15 cellular contexts compared by ENCODE assay signal in the genomic region with DNA sequence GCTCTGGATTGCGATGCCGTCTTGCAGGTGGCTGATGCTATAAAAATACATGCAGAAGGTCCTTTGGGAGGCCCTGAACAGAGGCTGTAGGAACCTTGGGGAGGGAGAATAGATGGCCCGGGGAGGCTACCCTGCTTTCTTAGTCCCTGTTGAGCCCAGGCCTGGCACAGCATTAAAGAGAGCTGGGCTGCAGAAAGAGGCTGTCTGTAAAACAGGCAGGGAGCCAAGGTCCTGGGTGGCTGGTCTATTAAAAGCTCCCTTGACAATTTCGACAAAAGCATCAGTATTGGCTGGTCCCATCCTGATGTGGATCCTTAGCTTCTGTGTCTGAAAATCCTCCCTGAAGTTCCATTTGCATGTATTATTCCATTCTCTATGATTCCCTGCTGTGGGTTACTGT.
"Had no signal": no experiment of that assay in that cellular context is flagged by ENCODE, and none has a peak within 500 bp of the region (broad histone marks: within the 10 kb centered on the region; RNA-seq: fewer than 3 reads in every experiment).

No MANE protein-coding gene starts in this region.

- H3K36me3 ChIP-seq: stomach, thoracic aorta, vagina, WERI-Rb-1 had no signal

- H3K27me3 ChIP-seq: stomach, vagina had no signal

- DNase-seq: activated CD4-positive, alpha-beta T cell treated with anti-CD3 and anti-CD28 coated beads for 4 hours; activated CD8-positive, alpha-beta memory T cell treated with anti-CD3 and anti-CD28 coated beads, Interleukin-2, amount 50 U/mL, for 4 hours; activated CD8-positive, alpha-beta T cell treated with anti-CD3 and anti-CD28 coated beads for 36 hours; activated naive CD4-positive, alpha-beta T cell treated with anti-CD3 and anti-CD28 coated beads for 36 hours; activated T-cell treated with anti-CD3 and anti-CD28 coated beads, Interleukin-2, amount 50 U/mL, for 72 hours; dermis blood vessel endothelial cell; erythroblast; left colon; mammary epithelial cell; stimulated activated CD4-positive, alpha-beta T cell treated with anti-CD3 and anti-CD28 coated beads, Interleukin-4, amount 100 ng/mL, for 4 hours; stomach; T-helper 1 cell; WERI-Rb-1 had no signal

- H3K4me3 ChIP-seq: stomach, thoracic aorta, vagina had no signal

- H3K4me1 ChIP-seq: stomach, vagina had no signal

- H3K9me3 ChIP-seq: thoracic aorta, vagina had no signal

- H3K27ac ChIP-seq: stomach, thoracic aorta, vagina, WERI-Rb-1 had no signal
